In genomic region chr4:86043755-86044592, GRCh38 we compare ENCODE assay signal across 8 cellular contexts.
DNase-seq lines count a peak whose midpoint lies in the region; ATAC-seq and TF ChIP-seq lines count a peak whose summit lies in the region.

No MANE protein-coding gene starts in this region.

- no peak overlapping the region for H3K27ac ChIP-seq in WERI-Rb-1

- H3K4me3 ChIP-seq in WERI-Rb-1 (ENCODE audit: low read depth, low read length) = peak overlapping the region; percentile 12; the same call in 1 of the 2 replicates

- no peaks in the 10 kb centered on the region for H3K36me3 ChIP-seq in WERI-Rb-1

- CTCF ChIA-PET in HEK293T (lab: Yijun Ruan, JAX) = interaction anchor here (1.0 to 2.4 kb wide), 3 partner anchors 10 to 247 kb away, joined by 3 to 14 read pairs (median 8); no protein-coding TSS in a partner anchor

- peak; percentile 35; the same call in 1 of the 2 replicates for TF ChIP-seq CTCF in WERI-Rb-1 (IDR thresholded peaks at IDR 0.05; ENCODE audit: low read depth, low read length)

- POLR2A ChIA-PET in HEK293T (lab: Yijun Ruan, JAX) = no interaction called here

- no peaks in the 10 kb centered on the region for H3K27me3 ChIP-seq in WERI-Rb-1 (ENCODE audit: insufficient read depth, low read depth, severe bottlenecking)

- DNase-seq in NCI-H510A treated with DMSO at 0.1 percent for 48 hours (lab: John Stamatoyannopoulos, UW) (peak; percentile 60), NCI-H510A (lab: John Stamatoyannopoulos, UW) (no peak), HEK293T (ENCODE audit: extremely low spot score) (peak; percentile 33), NCI-H2029 treated with DMSO at 0.1 percent for 48 hours (lab: John Stamatoyannopoulos, UW) (peak; percentile 57), WERI-Rb-1 (peak; percentile 40), left ventricle myocardium superior (no peak), smooth muscle cell of the brain vasculature (ENCODE audit: low read depth, low spot score) (peak; percentile 45)

- H3K9me3 ChIP-seq in WERI-Rb-1 (ENCODE audit: severe bottlenecking) = no peaks in the 10 kb centered on the region

- ATAC-seq in left ventricle myocardium superior (peak; percentile 61), HG03025 (IDR thresholded peaks at IDR 0.05; ENCODE audit: low FRiP score, unreplicated experiment) (no peak)

- intact Hi-C loops in left ventricle myocardium superior (cut with micrococcal nuclease) = loop anchor here (10.0 kb wide), 2 partner anchors 289 to 959 kb away; no protein-coding TSS in a partner anchor

TF ChIP-seq in HEK293T, 16 proteins besides CTCF, POLR2A, EP300 and RAD21:
- no peak for TF ChIP-seq PKNOX1 (IDR thresholded peaks at IDR 0.05)
- no peak for TF ChIP-seq LEF1 (IDR thresholded peaks at IDR 0.05; ENCODE audit: borderline replicate concordance)
- TF ChIP-seq CTBP1 (IDR thresholded peaks at IDR 0.05; ENCODE audit: borderline replicate concordance) = no peak
- no peak for TF ChIP-seq FOXK2 (IDR thresholded peaks at IDR 0.05)
- TF ChIP-seq BHLHE40 (IDR thresholded peaks at IDR 0.05; ENCODE audit: borderline replicate concordance) = no peak
- no peak for TF ChIP-seq NFRKB (IDR thresholded peaks at IDR 0.05)

Comparison
In these comparisons a context has a peak if more than half of its experiments do, and no peak if none do; other contexts are left out.
1. DNase-seq: peak in NCI-H510A treated with DMSO at 0.1 percent for 48 hours (single experiment), HEK293T (single experiment), NCI-H2029 treated with DMSO at 0.1 percent for 48 hours (single experiment), WERI-Rb-1 (single experiment) and smooth muscle cell of the brain vasculature (single experiment); none in NCI-H510A (single experiment) and left ventricle myocardium superior (single experiment).